ENCODE assay signal across 19 cellular contexts in the genomic region with DNA sequence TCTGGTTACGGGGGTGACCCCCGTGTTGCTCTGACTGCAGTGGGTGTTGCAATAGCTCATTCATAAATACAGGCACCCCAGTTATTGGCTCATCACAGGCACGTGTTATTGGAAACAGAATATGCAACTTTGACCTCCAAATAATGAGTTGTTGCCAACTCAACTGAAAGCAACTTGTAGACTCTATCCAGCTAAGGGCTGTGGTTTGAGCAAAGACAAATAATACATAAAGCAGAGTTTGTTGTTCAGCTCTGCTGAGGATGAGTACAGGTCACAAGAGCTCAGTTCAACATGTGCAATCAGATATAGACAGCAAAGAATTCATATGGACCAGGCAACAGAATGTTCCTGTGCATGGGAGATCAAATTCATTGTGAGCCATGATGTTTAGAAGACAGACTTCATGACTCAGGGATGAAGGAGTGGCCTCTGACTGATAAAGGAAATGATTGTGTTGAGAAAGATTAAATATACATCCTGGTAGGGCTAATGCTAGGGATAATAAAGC.
DNase-seq lines count a peak whose midpoint lies in the region; ATAC-seq and TF ChIP-seq lines count a peak whose summit lies in the region.
"Had no signal": no experiment of that assay in that cellular context is flagged by ENCODE, and none has a peak within 500 bp of the region (broad histone marks: within the 10 kb centered on the region; RNA-seq: fewer than 3 reads in every experiment).

No MANE protein-coding gene starts in this region.

- no TSS peak for BruUV-seq in PC-3 (replicated peaks; lab: Mats Ljungman, UMichigan)

- WGBS in lung, 2 donors: 53 to 76% methylated on average over 3 of the region's 3 CpGs

- H3K4me3 ChIP-seq in PC-3 (ENCODE audit: low read length) (no peak overlapping the region), fibroblast of lung (replicated peaks in 1 of 4; ENCODE audit: control extremely low read depth in 1 of 4, insufficient read depth in 1 of 4, low read depth in 3 of 4, low read length in 4 of 4) (no peak overlapping the region), lung (no peak overlapping the region)
- H3K4me3 ChIP-seq: esophagus squamous epithelium, right atrium auricular region, SJSA1 had no signal

- H3K9me2 ChIP-seq in PC-3 (replicated peaks; ENCODE audit: low read length): no peaks in the 10 kb centered on the region

- peaks cover 21% of the 10 kb centered on the region for H3K27me3 Mint-ChIP-seq in activated CD8-positive, alpha-beta T cell treated with anti-CD3 and anti-CD28 coated beads for 36 hours

- ATAC-seq in PC-3 (no peak), lung (ENCODE audit: insufficient read depth, low FRiP score) (peak; percentile 11), HG03135 (IDR thresholded peaks at IDR 0.05; ENCODE audit: unreplicated experiment) (no peak)
- no peak for ATAC-seq in activated CD8-positive, alpha-beta T cell treated with anti-CD3 and anti-CD28 coated beads for 36 hours

- H3K4me1 ChIP-seq in PC-3 (ENCODE audit: insufficient read depth, low read length) (peaks cover 12% of the 10 kb centered on the region), fibroblast of lung (ENCODE audit: control insufficient read depth, extremely low read depth, insufficient read depth, low read length) (peaks cover 9% of the 10 kb centered on the region), lung (ENCODE audit: control insufficient read depth in 2 of 2, insufficient read depth in 2 of 2, low read length in 2 of 2) (no peaks in the 10 kb centered on the region)
- H3K4me1 ChIP-seq: right atrium auricular region had no signal

- no peaks in the 10 kb centered on the region for H3K79me2 ChIP-seq in PC-3 (ENCODE audit: low read length)
- H3K79me2 ChIP-seq in fibroblast of lung (ENCODE audit: control insufficient read depth, insufficient read depth, low read length): no peaks in the 10 kb centered on the region

- no peaks in the 10 kb centered on the region for H3F3A ChIP-seq in PC-3 (ENCODE audit: low read length, unreplicated experiment)

- H2AFZ ChIP-seq in PC-3 (ENCODE audit: low read length) (no peak overlapping the region), fibroblast of lung (ENCODE audit: low read length) (no peak overlapping the region)

- no peaks in the 10 kb centered on the region for H3K9me3 Mint-ChIP-seq in activated CD8-positive, alpha-beta T cell treated with anti-CD3 and anti-CD28 coated beads for 36 hours
- H3K9me3 Mint-ChIP-seq: activated naive CD8-positive, alpha-beta T cell treated with anti-CD3 and anti-CD28 coated beads, Interleukin-2, amount 10 ng/mL, durations not matched to agents 7 days and 5 days had no signal

- H3K9me3 ChIP-seq in PC-3 (ENCODE audit: low read length): no peaks in the 10 kb centered on the region
- H3K9me3 ChIP-seq in fibroblast of lung (ENCODE audit: control insufficient read depth, insufficient read depth, low read depth, low read length): no peaks in the 10 kb centered on the region
- no peaks in the 10 kb centered on the region for H3K9me3 ChIP-seq in lung (ENCODE audit: control insufficient read depth in 2 of 2, insufficient read depth in 1 of 2, low read length in 1 of 2)
- H3K9me3 ChIP-seq: esophagus squamous epithelium, neutrophil, right atrium auricular region, SJSA1 had no signal

- H3K27me3 ChIP-seq in PC-3 (ENCODE audit: low read length) (no peaks in the 10 kb centered on the region), fibroblast of lung (ENCODE audit: control insufficient read depth, insufficient read depth, low read length) (no peaks in the 10 kb centered on the region), lung (ENCODE audit: control insufficient read depth, insufficient read depth) (no peaks in the 10 kb centered on the region)
- H3K27me3 ChIP-seq: esophagus squamous epithelium, right atrium auricular region, SJSA1 had no signal

- no peak overlapping the region for H3K27ac ChIP-seq in PC-3 (ENCODE audit: low read length)
- H3K27ac ChIP-seq in fibroblast of lung (ENCODE audit: insufficient read depth, low read length): no peak overlapping the region
- H3K27ac ChIP-seq in lung (ENCODE audit: low read depth in 1 of 2, low read length in 1 of 2): no peak overlapping the region
- H3K27ac ChIP-seq: esophagus squamous epithelium, neutrophil, right atrium auricular region, SJSA1 had no signal

- POLR2A ChIA-PET in PC-3 (lab: Charles Lee; ENCODE audit: unreplicated experiment): no interaction called here
- POLR2A ChIA-PET in activated CD8-positive, alpha-beta T cell treated with anti-CD3 and anti-CD28 coated beads for 36 hours (lab: Charles Lee): no interaction called here

- H4K20me1 ChIP-seq in PC-3 (ENCODE audit: low read length): no peaks in the 10 kb centered on the region
- H4K20me1 ChIP-seq in fibroblast of lung (ENCODE audit: control insufficient read depth, extremely low read depth, insufficient read depth, low read length): no peaks in the 10 kb centered on the region

- CTCF ChIA-PET in PC-3 (lab: Charles Lee): no interaction called here
- CTCF ChIA-PET in activated CD8-positive, alpha-beta T cell treated with anti-CD3 and anti-CD28 coated beads for 36 hours (lab: Charles Lee): interaction anchor here (1.3 kb wide), 1 partner anchor 181 kb away, joined by 6 read pairs; no protein-coding TSS in a partner anchor

- H3K4me2 ChIP-seq in PC-3 (ENCODE audit: low read length) (no peak overlapping the region), fibroblast of lung (ENCODE audit: extremely low read depth, insufficient read depth, low read length) (peak overlapping the region; percentile 6)

- H3K36me3 Mint-ChIP-seq in activated CD8-positive, alpha-beta T cell treated with anti-CD3 and anti-CD28 coated beads for 36 hours (ENCODE audit: low read depth): no peaks in the 10 kb centered on the region

- no peak overlapping the region for H3K27ac Mint-ChIP-seq in activated CD8-positive, alpha-beta T cell treated with anti-CD3 and anti-CD28 coated beads for 36 hours
- H3K27ac Mint-ChIP-seq: activated naive CD8-positive, alpha-beta T cell treated with anti-CD3 and anti-CD28 coated beads, Interleukin-2, amount 10 ng/mL, durations not matched to agents 7 days and 5 days had no signal

- intact Hi-C loops in PC-3 (cut with micrococcal nuclease): no loop called here
- intact Hi-C loops in activated CD8-positive, alpha-beta T cell treated with anti-CD3 and anti-CD28 coated beads for 36 hours (cut with micrococcal nuclease): no loop called here

- H3K9ac ChIP-seq in PC-3 (ENCODE audit: low read length) (no peak overlapping the region), fibroblast of lung (ENCODE audit: insufficient read depth, low read length) (no peak overlapping the region)

- H3K4me3 Mint-ChIP-seq in activated CD8-positive, alpha-beta T cell treated with anti-CD3 and anti-CD28 coated beads for 36 hours: no peak overlapping the region
- H3K4me3 Mint-ChIP-seq: activated naive CD8-positive, alpha-beta T cell treated with anti-CD3 and anti-CD28 coated beads, Interleukin-2, amount 10 ng/mL, durations not matched to agents 7 days and 5 days had no signal

- DNase-seq in EH (ENCODE audit: low read depth): peak; percentile 37
- peak; percentile 49 for DNase-seq in PC-3
- peak; percentile 51 to 87 for DNase-seq in fibroblast of lung (ENCODE audit: low read depth in 2 of 2)
- DNase-seq in lung (ENCODE audit: low spot score): no peak
- no peak for DNase-seq in NCI-H2029 (lab: John Stamatoyannopoulos, UW)
- no peak for DNase-seq in activated CD8-positive, alpha-beta T cell treated with anti-CD3 and anti-CD28 coated beads for 36 hours
- no peak for DNase-seq in globus pallidus (ENCODE audit: low spot score)
- DNase-seq: activated CD4-positive, CD25-positive, alpha-beta regulatory T cell; activated naive CD8-positive, alpha-beta T cell treated with anti-CD3 and anti-CD28 coated beads, Interleukin-2, amount 10 ng/mL, durations not matched to agents 7 days and 5 days; esophagus squamous epithelium; GOT3; KBM-7; NCI-H526; OCI-M1; stimulated activated CD4-positive, alpha-beta T cell treated with anti-CD3 and anti-CD28 coated beads, Interleukin-1b, Interleukin-23, amount 100 ng/mL, for 48 hours had no signal

- peaks cover 3% of the 10 kb centered on the region for H3K4me1 Mint-ChIP-seq in activated CD8-positive, alpha-beta T cell treated with anti-CD3 and anti-CD28 coated beads for 36 hours (ENCODE audit: low read depth)
- H3K4me1 Mint-ChIP-seq: activated naive CD8-positive, alpha-beta T cell treated with anti-CD3 and anti-CD28 coated beads, Interleukin-2, amount 10 ng/mL, durations not matched to agents 7 days and 5 days had no signal

- TF ChIP-seq CTCF in PC-3 (conservative IDR thresholded peaks at IDR 0.05; ENCODE audit: low read depth, low read length): no peak
- TF ChIP-seq CTCF in fibroblast of lung (conservative IDR thresholded peaks at IDR 0.05 in 1 of 2, IDR thresholded peaks at IDR 0.05 in 1 of 2; ENCODE audit: low read depth in 1 of 2, low read length in 2 of 2): no peak
- TF ChIP-seq CTCF in lung (IDR thresholded peaks at IDR 0.05; ENCODE audit: control extremely low read depth, extremely low read depth): no peak
- TF ChIP-seq CTCF in activated CD8-positive, alpha-beta T cell treated with anti-CD3 and anti-CD28 coated beads for 36 hours (IDR thresholded peaks at IDR 0.05): no peak

- no peaks in the 10 kb centered on the region for H3K36me3 ChIP-seq in PC-3 (ENCODE audit: low read depth, low read length)
- H3K36me3 ChIP-seq in fibroblast of lung (ENCODE audit: control insufficient read depth, insufficient read depth, low read length): no peaks in the 10 kb centered on the region
- H3K36me3 ChIP-seq in lung (ENCODE audit: control insufficient read depth in 2 of 2, insufficient read depth in 2 of 2, low read length in 2 of 2): no peaks in the 10 kb centered on the region
- H3K36me3 ChIP-seq: esophagus squamous epithelium, neutrophil, right atrium auricular region, SJSA1 had no signal

Comparison
In these comparisons a context has a peak if more than half of its experiments do, and no peak if none do; other contexts are left out.
1. DNase-seq: peak in EH (single experiment), PC-3 (single experiment) and fibroblast of lung (2 of 2); none in lung (single experiment), NCI-H2029 (single experiment), activated CD8-positive, alpha-beta T cell treated with anti-CD3 and anti-CD28 coated beads for 36 hours (single experiment) and globus pallidus (single experiment).